Comparison of ENCODE assay signal across 11 cellular contexts in the genomic region with DNA sequence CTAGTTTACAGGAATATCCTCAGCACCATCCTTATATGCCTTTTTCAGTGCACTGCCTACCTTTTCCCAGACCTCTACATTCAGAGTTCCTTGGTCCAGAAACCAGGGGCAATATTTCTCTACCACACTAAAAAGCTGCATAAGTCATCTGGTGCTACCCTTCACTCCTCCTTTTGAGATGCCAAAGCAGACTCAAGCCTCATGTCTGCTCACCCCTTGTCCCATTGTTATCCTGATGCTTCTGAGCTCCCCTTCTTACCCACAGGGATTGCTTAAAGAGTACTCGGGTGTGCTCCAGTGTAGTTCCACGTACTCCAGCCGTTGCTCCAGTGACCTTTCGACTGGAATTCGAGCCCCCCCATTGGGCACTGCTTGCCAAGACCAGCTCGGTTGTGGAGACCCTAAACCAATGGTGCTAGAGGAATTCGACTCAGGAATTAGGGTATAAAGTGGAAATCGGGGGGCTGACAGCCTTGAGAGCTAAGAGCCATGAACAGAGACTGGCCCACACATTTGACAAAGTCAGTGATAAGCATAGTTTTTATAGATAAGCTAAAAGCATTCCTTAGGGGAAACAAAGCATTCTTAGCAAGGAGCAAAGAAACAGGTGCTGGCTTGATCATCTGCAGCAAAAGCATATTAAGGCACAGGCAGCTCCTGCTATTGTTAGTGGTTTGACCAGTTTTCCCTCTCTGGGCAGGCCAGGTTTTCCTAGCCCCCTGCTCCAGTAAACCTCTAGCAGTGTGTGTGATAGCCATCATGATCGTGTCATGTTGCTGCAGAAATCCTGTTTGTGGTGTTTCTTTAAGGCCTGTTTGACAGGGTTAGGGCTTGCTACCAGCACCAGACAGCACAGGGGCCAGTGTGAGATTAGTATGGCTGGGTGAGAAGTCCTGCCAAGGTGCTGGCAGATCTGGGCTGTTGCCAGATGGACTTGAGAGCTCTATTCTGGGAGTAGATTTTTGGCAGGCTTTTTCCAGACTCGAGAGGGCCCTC. TPM values are rescaled to one million over a fixed set of nuclear protein-coding genes. Genes with fewer than 3 reads are reported as not detected.
A peak's percentile ranks its signal among the peaks of the same experiment; 100 is the strongest.
DNase-seq lines count a peak whose midpoint lies in the region; TF ChIP-seq lines count a peak whose summit lies in the region.
"Had no signal": no experiment of that assay in that cellular context is flagged by ENCODE, and none has a peak within 500 bp of the region (broad histone marks: within the 10 kb centered on the region; RNA-seq: fewer than 3 reads in every experiment).

No MANE protein-coding gene starts in this region.

- H3K27ac ChIP-seq in mesodermal cell (ENCODE audit: low read depth, low read length, severe bottlenecking) (peak overlapping the region; percentile 64), transverse colon (peak overlapping the region; percentile 61 to 82 (median 74)), brain microvascular endothelial cell (no peak overlapping the region)

- H3K4me1 ChIP-seq in mesodermal cell (ENCODE audit: control insufficient read depth, insufficient read depth, low read length, poor library complexity, severe bottlenecking) (peaks cover 23% of the 10 kb centered on the region), transverse colon (peaks cover 3 to 40% (median 26%) of the 10 kb centered on the region in 4 donors)

- WGBS in mesodermal cell (ENCODE audit: insufficient coverage in 2 of 2), 2 experiments = 85 to 97% methylated on average over 8 to 10 of the region's 10 CpGs
- 58 to 60% methylated on average over 1 to 10 of the region's 10 CpGs for WGBS in transverse colon (ENCODE audit: low coverage in 1 of 2), 2 donors

- no peak overlapping the region for H3K4me3 ChIP-seq in epithelial cell of esophagus (ENCODE audit: low read length)
- H3K4me3 ChIP-seq in mesodermal cell (ENCODE audit: extremely low read depth, insufficient read depth, low read length, poor library complexity, severe bottlenecking) = no peak overlapping the region
- H3K4me3 ChIP-seq in transverse colon = no peak overlapping the region
- H3K4me3 ChIP-seq in brain microvascular endothelial cell (ENCODE audit: low read depth, low read length) = no peak overlapping the region

- peak; percentile 31 for DNase-seq in DMS53 (lab: John Stamatoyannopoulos, UW)
- DNase-seq in DMS53 treated with DMSO at 0.1 percent for 48 hours (lab: John Stamatoyannopoulos, UW; ENCODE audit: unreplicated experiment) = no peak
- peak; percentile 48 for DNase-seq in epithelial cell of esophagus (ENCODE audit: low read depth)
- peak; percentile 50 for DNase-seq in transverse colon
- DNase-seq in NCI-H128 (lab: John Stamatoyannopoulos, UW; ENCODE audit: unreplicated experiment) = no peak
- no peak for DNase-seq in brain microvascular endothelial cell
- DNase-seq in NAMALWA (ENCODE audit: low spot score) = no peak
- DNase-seq: 8988T, natural killer cell, NCI-H146 had no signal

- TF ChIP-seq EP300 in transverse colon (IDR thresholded peaks at IDR 0.05; ENCODE audit: low read depth) = no peak

- in situ Hi-C loops in transverse colon (cut with MboI; ENCODE audit: low pct_ligation_motif_present in 1 of 4, low pct_unique_long_range_greater_than_20kb in 1 of 4, low sequenced_read_pairs in 3 of 4) = no loop called here
- in situ Hi-C loops in brain microvascular endothelial cell (cut with HindIII; ENCODE audit: low pct_ligation_motif_present, low sequenced_read_pairs) = loop anchor here (25.0 kb wide), 1 partner anchor 363 kb away; no protein-coding TSS in a partner anchor

- no peaks in the 10 kb centered on the region for H3K27me3 ChIP-seq in transverse colon
- H3K27me3 ChIP-seq in brain microvascular endothelial cell (replicated peaks) = no peaks in the 10 kb centered on the region

- no peak for TF ChIP-seq POLR2A in transverse colon (IDR thresholded peaks at IDR 0.05)

- intact Hi-C loops in transverse colon (cut with DNase I; ENCODE audit: low total_unique reads) = no loop called here

- no peaks in the 10 kb centered on the region for H3K36me3 ChIP-seq in mesodermal cell (ENCODE audit: control insufficient read depth, insufficient read depth, low read length)
- no peaks in the 10 kb centered on the region for H3K36me3 ChIP-seq in transverse colon
- no peaks in the 10 kb centered on the region for H3K36me3 ChIP-seq in brain microvascular endothelial cell (replicated peaks)

- H3K9me3 ChIP-seq in mesodermal cell (ENCODE audit: control insufficient read depth, low read length) (no peaks in the 10 kb centered on the region), transverse colon (no peaks in the 10 kb centered on the region)

- TF ChIP-seq CTCF in epithelial cell of esophagus (IDR thresholded peaks at IDR 0.05; ENCODE audit: insufficient read depth, low read depth, low read length, missing control alignments) (no peak), transverse colon (IDR thresholded peaks at IDR 0.05) (no peak), brain microvascular endothelial cell (IDR thresholded peaks at IDR 0.05; ENCODE audit: low read depth, low read length, missing control alignments) (no peak)

RNA-seq across cellular contexts. Expression of a gene that starts 57.5 kb away (rescaled TPM):
- 278 TPM for polyA plus RNA-seq in mesodermal cell (2013, experiment 1 of 2)
- polyA plus RNA-seq in mesodermal cell (2013, experiment 2 of 2) = 225 TPM
- 100 to 1,000 TPM; 196 to 268 (median 246) TPM for total RNA-seq in transverse colon

Comparison
In these comparisons a context has a peak if more than half of its experiments do, and no peak if none do; other contexts are left out.
1. DNase-seq: peak in DMS53 (single experiment), epithelial cell of esophagus (single experiment) and transverse colon (single experiment); none in DMS53 treated with DMSO at 0.1 percent for 48 hours (single experiment), NCI-H128 (single experiment), brain microvascular endothelial cell (single experiment) and NAMALWA (single experiment).